Comparison of ENCODE assay signal across 12 cellular contexts in genomic region chr5:1505506-1506241, GRCh38. TPM values are rescaled to one million over a fixed set of nuclear protein-coding genes. Genes with fewer than 3 reads are reported as not detected.
DNase-seq lines count a peak whose midpoint lies in the region; ATAC-seq and TF ChIP-seq lines count a peak whose summit lies in the region.
"Had no signal": no experiment of that assay in that cellular context is flagged by ENCODE, and none has a peak within 500 bp of the region (broad histone marks: within the 10 kb centered on the region; RNA-seq: fewer than 3 reads in every experiment).

No MANE protein-coding gene starts in this region.

- peaks cover 32 to 54% (median 50%) of the 10 kb centered on the region in 3 donors for H3K4me1 Mint-ChIP-seq in IgD-negative memory B cell
- H3K4me1 Mint-ChIP-seq in brain: peaks cover 43% of the 10 kb centered on the region
- peaks cover 66 to 67% of the 10 kb centered on the region in 2 donors for H3K4me1 Mint-ChIP-seq in natural killer cell treated with Interleukin-12 subunit alpha and Interleukin-12 subunit beta and Interleukin-15 and Interleukin-18, amount 100 ng/mL, for 72 hours (ENCODE audit: low read depth in 2 of 2)

- H3K9me3 Mint-ChIP-seq in IgD-negative memory B cell (no peaks in the 10 kb centered on the region), brain (no peaks in the 10 kb centered on the region)
- H3K9me3 Mint-ChIP-seq in natural killer cell treated with Interleukin-12 subunit alpha and Interleukin-12 subunit beta and Interleukin-15 and Interleukin-18, amount 100 ng/mL, for 72 hours: no peaks in the 10 kb centered on the region
- H3K9me3 Mint-ChIP-seq: naive thymus-derived CD4-positive, alpha-beta T cell had no signal

- peaks cover 3% of the 10 kb centered on the region for H3K36me3 Mint-ChIP-seq in IgD-negative memory B cell
- H3K36me3 Mint-ChIP-seq in brain: peaks cover 22% of the 10 kb centered on the region
- H3K36me3 Mint-ChIP-seq in natural killer cell treated with Interleukin-12 subunit alpha and Interleukin-12 subunit beta and Interleukin-15 and Interleukin-18, amount 100 ng/mL, for 72 hours: no peaks in the 10 kb centered on the region

- TF ChIP-seq CTCF in brain (conservative IDR thresholded peaks at IDR 0.05): no peak

- H3K27ac Mint-ChIP-seq in IgD-negative memory B cell (peak overlapping the region; percentile 90 to 100 (median 98)), brain (peak overlapping the region in 4 of 5 experiments; percentile 36 to 91 (median 78))
- H3K27ac Mint-ChIP-seq in natural killer cell treated with Interleukin-12 subunit alpha and Interleukin-12 subunit beta and Interleukin-15 and Interleukin-18, amount 100 ng/mL, for 72 hours: no peak overlapping the region

- H3K4me3 Mint-ChIP-seq in IgD-negative memory B cell (peak overlapping the region; percentile 63 to 87 (median 74)), brain (peak overlapping the region in 2 of 5 experiments; percentile 39 to 57)
- peak overlapping the region; percentile 43 for H3K4me3 Mint-ChIP-seq in natural killer cell treated with Interleukin-12 subunit alpha and Interleukin-12 subunit beta and Interleukin-15 and Interleukin-18, amount 100 ng/mL, for 72 hours

- no peak for ATAC-seq in natural killer cell treated with Interleukin-12 subunit alpha and Interleukin-12 subunit beta and Interleukin-15 and Interleukin-18, amount 100 ng/mL, for 72 hours
- no peak for ATAC-seq in HG02642 (IDR thresholded peaks at IDR 0.05; ENCODE audit: poor library complexity, unreplicated experiment)
- no peak for ATAC-seq in stimulated activated naive CD8-positive, alpha-beta T cell treated with anti-CD3 and anti-CD28 coated beads, Interleukin-15, Interleukin-2, amounts not matched to agents 100 U/mL and 50 U/mL, for 24 hours
- ATAC-seq in HG02981 (IDR thresholded peaks at IDR 0.05; ENCODE audit: unreplicated experiment): no peak
- ATAC-seq in GM18873 (IDR thresholded peaks at IDR 0.05; ENCODE audit: low FRiP score, unreplicated experiment): no peak
- ATAC-seq: naive thymus-derived CD4-positive, alpha-beta T cell had no signal

- DNase-seq in D341Med (ENCODE audit: low spot score): peak; percentile 75
- DNase-seq in natural killer cell treated with Interleukin-12 subunit alpha and Interleukin-12 subunit beta and Interleukin-15 and Interleukin-18, amount 100 ng/mL, for 72 hours (ENCODE audit: low spot score): no peak
- no peak for DNase-seq in stimulated activated naive CD8-positive, alpha-beta T cell treated with anti-CD3 and anti-CD28 coated beads, Interleukin-15, Interleukin-2, amounts not matched to agents 100 U/mL and 50 U/mL, for 24 hours
- DNase-seq: adrenal gland; naive thymus-derived CD4-positive, alpha-beta T cell; NCI-H1048; sigmoid colon had no signal

- H3K27me3 Mint-ChIP-seq in IgD-negative memory B cell (peaks cover 2% of the 10 kb centered on the region), brain (no peaks in the 10 kb centered on the region)
- H3K27me3 Mint-ChIP-seq in natural killer cell treated with Interleukin-12 subunit alpha and Interleukin-12 subunit beta and Interleukin-15 and Interleukin-18, amount 100 ng/mL, for 72 hours: no peaks in the 10 kb centered on the region
- H3K27me3 Mint-ChIP-seq: naive thymus-derived CD4-positive, alpha-beta T cell had no signal

RNA-seq across cellular contexts. Expression of gene LPCAT1, which starts 18.1 kb away (rescaled TPM):
- polyA plus RNA-seq in IgD-negative memory B cell (76.4 TPM), brain (ENCODE audit: insufficient read depth, low read depth, low replicate concordance) (81.3 TPM)
- 100 to 1,000 TPM in 1 of 2 donors, 10 to 100 TPM in 1; 90.0 to 179 TPM for total RNA-seq in natural killer cell treated with Interleukin-12 subunit alpha and Interleukin-12 subunit beta and Interleukin-15 and Interleukin-18, amount 100 ng/mL, for 72 hours

Comparison
In these comparisons a context has a peak if more than half of its experiments do, and no peak if none do; other contexts are left out.
1. H3K27ac Mint-ChIP-seq: peak in IgD-negative memory B cell (3 of 3) and brain (4 of 5); none in natural killer cell treated with Interleukin-12 subunit alpha and Interleukin-12 subunit beta and Interleukin-15 and Interleukin-18, amount 100 ng/mL, for 72 hours (0 of 2).